Comparison of ENCODE assay signal across 2 cellular contexts in the genomic region with DNA sequence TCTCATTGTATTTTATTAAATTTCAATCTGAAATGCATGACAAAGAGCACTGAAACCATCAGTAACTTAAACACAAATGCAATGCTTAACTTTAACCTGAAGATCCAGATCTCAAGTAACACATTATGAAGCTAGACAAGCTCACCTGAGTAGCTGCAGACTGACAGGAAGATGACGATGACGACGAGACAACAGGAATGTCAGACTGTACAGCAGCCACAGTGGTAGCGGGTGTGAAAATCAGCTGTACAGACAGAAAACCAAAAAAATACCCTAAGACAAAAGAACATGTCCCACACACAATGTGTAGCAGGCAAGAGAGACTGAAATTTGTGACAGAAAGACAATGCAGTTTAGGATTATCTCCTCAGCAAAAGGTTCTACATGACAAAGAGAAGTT.
TF ChIP-seq lines count a peak whose summit lies in the region.

No MANE protein-coding gene starts in this region.

TF ChIP-seq in IMR-90, 13 proteins besides CTCF, POLR2A, EP300 and RAD21:
- no peak for TF ChIP-seq MAZ (IDR thresholded peaks at IDR 0.05; ENCODE audit: borderline replicate concordance, low read depth, low read length)

TF ChIP-seq in K562, 482 proteins besides CTCF, POLR2A, EP300 and RAD21:
- TF ChIP-seq POLR2H (tag; IDR thresholded peaks at IDR 0.05; ENCODE audit: low read depth), result no peak
- TF ChIP-seq, protein P1, sequence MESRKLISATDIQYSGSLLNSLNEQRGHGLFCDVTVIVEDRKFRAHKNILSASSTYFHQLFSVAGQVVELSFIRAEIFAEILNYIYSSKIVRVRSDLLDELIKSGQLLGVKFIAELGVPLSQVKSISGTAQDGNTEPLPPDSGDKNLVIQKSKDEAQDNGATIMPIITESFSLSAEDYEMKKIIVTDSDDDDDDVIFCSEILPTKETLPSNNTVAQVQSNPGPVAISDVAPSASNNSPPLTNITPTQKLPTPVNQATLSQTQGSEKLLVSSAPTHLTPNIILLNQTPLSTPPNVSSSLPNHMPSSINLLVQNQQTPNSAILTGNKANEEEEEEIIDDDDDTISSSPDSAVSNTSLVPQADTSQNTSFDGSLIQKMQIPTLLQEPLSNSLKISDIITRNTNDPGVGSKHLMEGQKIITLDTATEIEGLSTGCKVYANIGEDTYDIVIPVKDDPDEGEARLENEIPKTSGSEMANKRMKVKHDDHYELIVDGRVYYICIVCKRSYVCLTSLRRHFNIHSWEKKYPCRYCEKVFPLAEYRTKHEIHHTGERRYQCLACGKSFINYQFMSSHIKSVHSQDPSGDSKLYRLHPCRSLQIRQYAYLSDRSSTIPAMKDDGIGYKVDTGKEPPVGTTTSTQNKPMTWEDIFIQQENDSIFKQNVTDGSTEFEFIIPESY (CRISPR knock-in tag; IDR thresholded peaks at IDR 0.05), result peak; percentile 80
- TF ChIP-seq TCFL5 (CRISPR knock-in tag; conservative IDR thresholded peaks at IDR 0.05), result no peak
- no peak for TF ChIP-seq TARDBP (IDR thresholded peaks at IDR 0.05)
